In the genomic region with DNA sequence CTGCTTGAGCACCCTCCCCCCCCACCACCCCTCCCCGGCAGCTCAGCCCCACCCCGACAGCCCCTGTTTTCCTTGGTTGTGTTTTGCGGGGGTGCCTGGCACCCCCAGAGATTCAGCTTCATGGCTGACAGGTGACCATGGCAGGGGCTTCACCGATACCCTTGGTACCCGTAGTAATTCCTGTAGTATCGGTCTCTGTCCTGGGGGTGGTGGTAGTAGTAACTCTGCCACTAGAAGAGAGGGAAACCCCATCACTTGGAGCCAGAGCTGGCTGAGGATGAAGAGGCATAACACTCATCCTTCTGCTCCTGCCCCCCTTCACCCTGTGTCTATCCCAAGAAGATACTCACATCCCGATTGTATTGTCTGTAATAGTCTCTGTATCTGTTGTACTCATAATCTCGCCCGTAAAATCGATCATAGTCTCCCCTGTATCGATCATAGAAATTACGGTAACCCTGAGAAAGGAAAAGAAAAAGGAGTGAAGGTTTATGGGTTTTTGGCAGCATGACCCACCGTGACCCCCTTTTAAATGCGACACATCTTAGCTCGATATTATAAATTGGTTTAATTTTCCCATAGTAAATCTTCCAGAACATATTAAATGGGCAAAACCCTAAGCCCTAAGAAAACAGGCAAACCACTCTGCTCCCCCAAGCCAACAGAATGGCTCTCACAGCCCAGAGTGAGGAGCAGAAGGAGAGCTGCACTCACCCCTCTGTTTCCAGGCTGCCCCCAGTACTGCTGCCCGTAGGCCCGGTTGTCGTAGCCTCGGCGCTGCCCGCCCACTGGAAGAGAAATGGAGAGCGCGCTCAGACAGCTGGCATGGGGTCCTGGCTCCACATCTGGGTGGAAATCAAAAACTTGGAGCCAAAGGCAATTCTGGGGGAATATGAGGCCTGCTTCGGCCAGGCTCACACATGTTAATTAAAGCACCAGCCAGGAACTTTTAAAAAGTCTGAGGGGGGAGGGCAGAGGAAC, we compare ENCODE assay signal across 16 cellular contexts. TPM values are rescaled to one million over a fixed set of nuclear protein-coding genes. Genes with fewer than 3 reads are reported as not detected.
DNase-seq lines count a peak whose midpoint lies in the region; ATAC-seq, FAIRE-seq and TF ChIP-seq lines count a peak whose summit lies in the region.
"Had no signal": no experiment of that assay in that cellular context is flagged by ENCODE, and none has a peak within 500 bp of the region (broad histone marks: within the 10 kb centered on the region; RNA-seq: fewer than 3 reads in every experiment).

No MANE protein-coding gene starts in this region.

- CTCF ChIA-PET in HepG2 (lab: Yijun Ruan, JAX; ENCODE audit: low intra/inter-chr PET ratio, low total read pairs) = no interaction called here
- CTCF ChIA-PET in activated CD4-positive, alpha-beta memory T cell treated with anti-CD3 and anti-CD28 coated beads for 36 hours (lab: Charles Lee) = interaction anchor here (1.1 to 1.5 kb wide), 3 partner anchors 12 to 94 kb away, joined by 3 to 7 read pairs (median 3); a partner anchor contains a TSS

- H3K4me1 ChIP-seq in HepG2 (ENCODE audit: insufficient read depth, low read length) (no peaks in the 10 kb centered on the region), right lobe of liver (peaks cover 0 to 44% (median 17%) of the 10 kb centered on the region in 4 donors)
- H3K4me1 ChIP-seq: BE2C had no signal

- peak overlapping the region; percentile 63 for H3K27ac Mint-ChIP-seq in activated CD4-positive, alpha-beta memory T cell treated with anti-CD3 and anti-CD28 coated beads for 36 hours
- H3K27ac Mint-ChIP-seq in endothelial cell (ENCODE audit: unreplicated experiment) (no peak overlapping the region), type B pancreatic cell (peak overlapping the region; percentile 6), CD14-positive monocyte (peak overlapping the region in 2 of 7 donors; percentile 27 to 40)

- H3K36me3 Mint-ChIP-seq in activated CD4-positive, alpha-beta memory T cell treated with anti-CD3 and anti-CD28 coated beads for 36 hours = peaks cover 70% of the 10 kb centered on the region
- H3K36me3 Mint-ChIP-seq in endothelial cell (ENCODE audit: low read depth, unreplicated experiment) (peaks cover 60% of the 10 kb centered on the region), type B pancreatic cell (peaks cover 60% of the 10 kb centered on the region), CD14-positive monocyte (peaks cover 82 to 91% of the 10 kb centered on the region in 2 donors)

- H2AFZ ChIP-seq in HepG2 (ENCODE audit: low read length) = no peak overlapping the region
- H2AFZ ChIP-seq: PC-9 had no signal

- H3K9me3 ChIP-seq in HepG2 (ENCODE audit: low read length) (no peaks in the 10 kb centered on the region), right lobe of liver (no peaks in the 10 kb centered on the region)
- H3K9me3 ChIP-seq: BE2C, mucosa of descending colon, thoracic aorta had no signal

- no peak for FAIRE-seq in HepG2 (lab: Jason Lieb, UNC)
- FAIRE-seq: islet of Langerhans had no signal

- BruUV-seq in HepG2 (replicated peaks; lab: Mats Ljungman, UMichigan) = no TSS peak

- H3K9me3 Mint-ChIP-seq in activated CD4-positive, alpha-beta memory T cell treated with anti-CD3 and anti-CD28 coated beads for 36 hours = no peaks in the 10 kb centered on the region
- no peaks in the 10 kb centered on the region for H3K9me3 Mint-ChIP-seq in endothelial cell (ENCODE audit: unreplicated experiment)
- no peaks in the 10 kb centered on the region for H3K9me3 Mint-ChIP-seq in type B pancreatic cell
- H3K9me3 Mint-ChIP-seq in CD14-positive monocyte = no peaks in the 10 kb centered on the region

- peaks cover 11% of the 10 kb centered on the region for H3K79me2 ChIP-seq in HepG2 (ENCODE audit: insufficient read depth, low read length)

- H3K9ac ChIP-seq in HepG2 (ENCODE audit: insufficient read depth, low read depth, low read length) = no peak overlapping the region

- in situ Hi-C loops in HepG2 (cut with HindIII; ENCODE audit: extremely low pct_ligation_motif_present, low pct_unique_long_range_greater_than_20kb) = no loop called here

- TF ChIP-seq CTCF in HepG2 (CRISPR knock-in tag; IDR thresholded peaks at IDR 0.05) (no peak), right lobe of liver (IDR thresholded peaks at IDR 0.05) (no peak), endothelial cell (IDR thresholded peaks at IDR 0.05; ENCODE audit: unreplicated experiment) (no peak), type B pancreatic cell (conservative IDR thresholded peaks at IDR 0.05) (no peak), CD14-positive monocyte (IDR thresholded peaks at IDR 0.05) (no peak)

- intact Hi-C loops in HepG2 (cut with micrococcal nuclease; ENCODE audit: unreplicated experiment) (no loop called here), right lobe of liver (cut with DNase I) (no loop called here), CD14-positive monocyte (cut with micrococcal nuclease) (no loop called here)
- intact Hi-C loops in activated CD4-positive, alpha-beta memory T cell treated with anti-CD3 and anti-CD28 coated beads for 36 hours (cut with micrococcal nuclease) = no loop called here

- peaks cover 63% of the 10 kb centered on the region for H3K4me1 Mint-ChIP-seq in activated CD4-positive, alpha-beta memory T cell treated with anti-CD3 and anti-CD28 coated beads for 36 hours (ENCODE audit: low read depth)
- peaks cover 2% of the 10 kb centered on the region for H3K4me1 Mint-ChIP-seq in endothelial cell (ENCODE audit: unreplicated experiment)
- peaks cover 21% of the 10 kb centered on the region for H3K4me1 Mint-ChIP-seq in type B pancreatic cell (ENCODE audit: unreplicated experiment)
- H3K4me1 Mint-ChIP-seq in CD14-positive monocyte = peaks cover 4% of the 10 kb centered on the region

- TF ChIP-seq POLR2A in HepG2 (IDR thresholded peaks at IDR 0.05; ENCODE audit: insufficient read depth in 1 of 2, low read depth in 2 of 2, low read length in 2 of 2) (no peak), right lobe of liver (IDR thresholded peaks at IDR 0.05) (no peak)

- no peak for DNase-seq in HepG2 (ENCODE audit: low spot score)
- DNase-seq in right lobe of liver = no peak
- DNase-seq in activated CD4-positive, alpha-beta memory T cell treated with anti-CD3 and anti-CD28 coated beads for 36 hours = no peak
- no peak for DNase-seq in endothelial cell (ENCODE audit: low spot score)
- DNase-seq in type B pancreatic cell (ENCODE audit: extremely low spot score, unreplicated experiment) = no peak
- no peak for DNase-seq in NCI-H146 (lab: John Stamatoyannopoulos, UW)
- no peak for DNase-seq in CD14-positive monocyte (ENCODE audit: low spot score)
- DNase-seq: activated gamma-delta T cell treated with Interleukin-2 at 50 U/mL for 16 hours, BE2C, PC-9 had no signal

- peak; percentile 34; the same call in 1 of the 3 replicates for ATAC-seq in HepG2
- no peak for ATAC-seq in right lobe of liver
- no peak for ATAC-seq in GM18909 (IDR thresholded peaks at IDR 0.05; ENCODE audit: poor library complexity, unreplicated experiment)
- ATAC-seq: mucosa of descending colon had no signal

- no peak overlapping the region for H3K4me2 ChIP-seq in HepG2 (ENCODE audit: low read depth, low read length)
- H3K4me2 ChIP-seq: PC-9 had no signal

- H3K27ac ChIP-seq in HepG2 (ENCODE audit: extremely low read length, insufficient read depth, low read length) = no peak overlapping the region
- H3K27ac ChIP-seq in right lobe of liver = no peak overlapping the region
- H3K27ac ChIP-seq: thoracic aorta had no signal

- POLR2A ChIA-PET in HepG2 (lab: Yijun Ruan, JAX) = interaction anchor here (1.8 kb wide), 1 partner anchor 12 kb away, joined by 6 read pairs; a partner anchor contains a TSS
- POLR2A ChIA-PET in activated CD4-positive, alpha-beta memory T cell treated with anti-CD3 and anti-CD28 coated beads for 36 hours (lab: Charles Lee) = no interaction called here

- H3K36me3 ChIP-seq in HepG2 (replicated peaks in 1 of 2; ENCODE audit: control insufficient read depth in 1 of 2, insufficient read depth in 2 of 2, low read length in 2 of 2) (peaks cover 32 to 91% of the 10 kb centered on the region in 2 experiments), right lobe of liver (peaks cover 0 to 83% (median 47%) of the 10 kb centered on the region in 4 donors)

- TF ChIP-seq RAD21 in HepG2 (CRISPR knock-in tag; IDR thresholded peaks at IDR 0.05) = no peak

- H3K4me3 ChIP-seq in HepG2 (replicated peaks in 1 of 3; ENCODE audit: insufficient read depth in 1 of 3, low read depth in 2 of 3, low read length in 3 of 3) (no peak overlapping the region), right lobe of liver (no peak overlapping the region)
- H3K4me3 ChIP-seq: mucosa of descending colon, PC-9, thoracic aorta had no signal

- H3K27me3 ChIP-seq in HepG2 (ENCODE audit: control insufficient read depth in 1 of 2, insufficient read depth in 2 of 2, low read length in 2 of 2) (no peaks in the 10 kb centered on the region), right lobe of liver (no peaks in the 10 kb centered on the region)
- H3K27me3 ChIP-seq: BE2C had no signal

- H4K20me1 ChIP-seq in HepG2 (ENCODE audit: insufficient read depth, low read length) = no peaks in the 10 kb centered on the region; the same call in 1 of the 2 replicates

- H3K4me3 Mint-ChIP-seq in activated CD4-positive, alpha-beta memory T cell treated with anti-CD3 and anti-CD28 coated beads for 36 hours = no peak overlapping the region
- H3K4me3 Mint-ChIP-seq in endothelial cell (ENCODE audit: unreplicated experiment) (peak overlapping the region; percentile 4), type B pancreatic cell (no peak overlapping the region), CD14-positive monocyte (no peak overlapping the region)

- WGBS in HepG2 (ENCODE audit: low lambda C conversion rate) = 97% methylated on average over 23 of the region's 24 CpGs
- WGBS in right lobe of liver (ENCODE audit: insufficient coverage, low coverage, low lambda C conversion rate, missing lambda C conversion rate) = 93% methylated on average over 14 of the region's 24 CpGs

- TF ChIP-seq EP300 in HepG2 (IDR thresholded peaks at IDR 0.05; ENCODE audit: low read depth in 2 of 2, low read length in 2 of 2) (no peak), HepG2 (CRISPR knock-in tag; IDR thresholded peaks at IDR 0.05; ENCODE audit: borderline replicate concordance) (no peak)

- H3K27me3 Mint-ChIP-seq in activated CD4-positive, alpha-beta memory T cell treated with anti-CD3 and anti-CD28 coated beads for 36 hours = no peaks in the 10 kb centered on the region
- H3K27me3 Mint-ChIP-seq in endothelial cell (ENCODE audit: unreplicated experiment) (peaks cover 4% of the 10 kb centered on the region), type B pancreatic cell (no peaks in the 10 kb centered on the region), CD14-positive monocyte (ENCODE audit: low read depth in 3 of 3) (no peaks in the 10 kb centered on the region)

RNA-seq across cellular contexts. Expression of a gene that starts 8.0 kb away (rescaled TPM):
- not detected in 2 replicates for total RNA-seq in HepG2 (2016; rRNA removed; fragmentation: Illumina TruSeq; extraction: Trizol)
- total RNA-seq in HepG2 (2016; cell fraction: cytosol; rRNA removed; fragmentation: Illumina TruSeq; extraction: Trizol; ENCODE audit: low read depth) = not detected in 2 replicates
- total RNA-seq in HepG2 (2016; cell fraction: insoluble cytoplasmic fraction; rRNA removed; fragmentation: Illumina TruSeq; extraction: Trizol) = not detected in 2 replicates
- total RNA-seq in HepG2 (2016; cell fraction: membrane; rRNA removed; fragmentation: Illumina TruSeq; extraction: Trizol) = not detected in 2 replicates
- not detected in 2 replicates for total RNA-seq in HepG2 (2016; cell fraction: nucleus; rRNA removed; fragmentation: Illumina TruSeq; extraction: Trizol)
- polyA plus RNA-seq in HepG2 (2011; rRNA removed) = not detected in 2 replicates
- not detected in 2 replicates for polyA plus RNA-seq in HepG2 (2011; cell fraction: cytosol; rRNA removed)
- polyA plus RNA-seq in HepG2 (2011; cell fraction: nucleus; rRNA removed) = not detected in 2 replicates
- polyA plus RNA-seq in HepG2 (2012) = 1.0 and 1.8 TPM in 2 replicates
- polyA plus RNA-seq in HepG2 (2016; cell fraction: cytosol; fragmentation: Illumina TruSeq; extraction: Trizol; ENCODE audit: low read depth) = not detected in 2 replicates
- polyA plus RNA-seq in HepG2 (2016; cell fraction: insoluble cytoplasmic fraction; fragmentation: Illumina TruSeq; extraction: Trizol; ENCODE audit: low read depth) = not detected in 2 replicates
- polyA plus RNA-seq in HepG2 (2016; cell fraction: membrane; fragmentation: Illumina TruSeq; extraction: Trizol; ENCODE audit: low read depth) = not detected in 2 replicates
- polyA plus RNA-seq in HepG2 (2016; cell fraction: nucleus; fragmentation: Illumina TruSeq; extraction: Trizol; ENCODE audit: insufficient read depth, low read depth) = not detected in 2 replicates
- 0.23 TPM in 1 of 2 replicates, not detected in the other for polyA minus RNA-seq in HepG2 (2011; rRNA and poly(A)+ RNA removed; ENCODE audit: low replicate concordance)
- polyA minus RNA-seq in HepG2 (2011; cell fraction: cytosol; rRNA and poly(A)+ RNA removed) = not detected in 2 replicates
- not detected in 2 replicates for polyA minus RNA-seq in HepG2 (2011; cell fraction: nucleus; rRNA and poly(A)+ RNA removed)
- not detected for total RNA-seq in right lobe of liver
- total RNA-seq in activated CD4-positive, alpha-beta memory T cell treated with anti-CD3 and anti-CD28 coated beads for 36 hours = not detected
- 1.1 TPM for total RNA-seq in endothelial cell (ENCODE audit: unreplicated experiment)
- 0.88 and 4.7 TPM in 2 replicates for total RNA-seq in type B pancreatic cell (ENCODE audit: low replicate concordance)
- polyA plus RNA-seq in CD14-positive monocyte = under 1 TPM in 1 of 2 donors, not detected in 1; 0.23 TPM
- total RNA-seq: LHCN-M2, pulmonary artery endothelial cell, thoracic aorta had no signal

RNA-seq across cellular contexts. Expression of a gene that starts 8.2 kb away (rescaled TPM):
- total RNA-seq in HepG2 (2016; rRNA removed; fragmentation: Illumina TruSeq; extraction: Trizol) = 10.2 and 21.1 TPM in 2 replicates
- total RNA-seq in HepG2 (2016; cell fraction: cytosol; rRNA removed; fragmentation: Illumina TruSeq; extraction: Trizol; ENCODE audit: low read depth) = 22.3 and 24.6 TPM in 2 replicates
- 11.3 and 25.7 TPM in 2 replicates for total RNA-seq in HepG2 (2016; cell fraction: insoluble cytoplasmic fraction; rRNA removed; fragmentation: Illumina TruSeq; extraction: Trizol)
- 23.1 and 36.2 TPM in 2 replicates for total RNA-seq in HepG2 (2016; cell fraction: membrane; rRNA removed; fragmentation: Illumina TruSeq; extraction: Trizol)
- 24.8 and 30.8 TPM in 2 replicates for total RNA-seq in HepG2 (2016; cell fraction: nucleus; rRNA removed; fragmentation: Illumina TruSeq; extraction: Trizol)
- polyA plus RNA-seq in HepG2 (2011; rRNA removed) = 19.5 and 22.6 TPM in 2 replicates
- 6.9 and 14.1 TPM in 2 replicates for polyA plus RNA-seq in HepG2 (2011; cell fraction: cytosol; rRNA removed)
- 100 and 124 TPM in 2 replicates for polyA plus RNA-seq in HepG2 (2011; cell fraction: nucleus; rRNA removed)
- polyA plus RNA-seq in HepG2 (2012) = 6.1 and 12.6 TPM in 2 replicates
- 18.4 and 24.3 TPM in 2 replicates for polyA plus RNA-seq in HepG2 (2016; cell fraction: cytosol; fragmentation: Illumina TruSeq; extraction: Trizol; ENCODE audit: low read depth)
- polyA plus RNA-seq in HepG2 (2016; cell fraction: insoluble cytoplasmic fraction; fragmentation: Illumina TruSeq; extraction: Trizol; ENCODE audit: low read depth) = 6.2 and 10.5 TPM in 2 replicates
- 18.9 and 31.1 TPM in 2 replicates for polyA plus RNA-seq in HepG2 (2016; cell fraction: membrane; fragmentation: Illumina TruSeq; extraction: Trizol; ENCODE audit: low read depth)
- polyA plus RNA-seq in HepG2 (2016; cell fraction: nucleus; fragmentation: Illumina TruSeq; extraction: Trizol; ENCODE audit: insufficient read depth, low read depth) = 52.6 and 66.2 TPM in 2 replicates
- 26.7 and 143 TPM in 2 replicates for polyA minus RNA-seq in HepG2 (2011; rRNA and poly(A)+ RNA removed; ENCODE audit: low replicate concordance)
- polyA minus RNA-seq in HepG2 (2011; cell fraction: cytosol; rRNA and poly(A)+ RNA removed) = 4.2 and 4.5 TPM in 2 replicates
- polyA minus RNA-seq in HepG2 (2011; cell fraction: nucleus; rRNA and poly(A)+ RNA removed) = 29.2 and 31.8 TPM in 2 replicates
- total RNA-seq in right lobe of liver = 10 to 100 TPM; 18.8 to 41.4 (median 34.3) TPM
- total RNA-seq in activated CD4-positive, alpha-beta memory T cell treated with anti-CD3 and anti-CD28 coated beads for 36 hours = 10 to 100 TPM; 18.0 to 20.4 TPM
- 53.6 TPM for total RNA-seq in endothelial cell (ENCODE audit: unreplicated experiment)
- total RNA-seq in type B pancreatic cell (ENCODE audit: low replicate concordance) = 93.5 and 94.6 TPM in 2 replicates
- polyA plus RNA-seq in CD14-positive monocyte = 10 to 100 TPM; 63.3 to 65.7 TPM

RNA-seq across cellular contexts. Expression of a gene that starts 11.8 kb away (rescaled TPM):
- total RNA-seq in HepG2 (2016; rRNA removed; fragmentation: Illumina TruSeq; extraction: Trizol) = 8.4 and 9.6 TPM in 2 replicates
- total RNA-seq in HepG2 (2016; cell fraction: cytosol; rRNA removed; fragmentation: Illumina TruSeq; extraction: Trizol; ENCODE audit: low read depth) = 1.1 and 1.6 TPM in 2 replicates
- 7.9 and 8.9 TPM in 2 replicates for total RNA-seq in HepG2 (2016; cell fraction: insoluble cytoplasmic fraction; rRNA removed; fragmentation: Illumina TruSeq; extraction: Trizol)
- total RNA-seq in HepG2 (2016; cell fraction: membrane; rRNA removed; fragmentation: Illumina TruSeq; extraction: Trizol) = 3.2 and 4.1 TPM in 2 replicates
- total RNA-seq in HepG2 (2016; cell fraction: nucleus; rRNA removed; fragmentation: Illumina TruSeq; extraction: Trizol) = 13.5 and 13.7 TPM in 2 replicates
- polyA plus RNA-seq in HepG2 (2011; rRNA removed) = 9.6 TPM in 2 replicates
- 4.2 and 5.2 TPM in 2 replicates for polyA plus RNA-seq in HepG2 (2011; cell fraction: cytosol; rRNA removed)
- 16.3 and 19.6 TPM in 2 replicates for polyA plus RNA-seq in HepG2 (2011; cell fraction: nucleus; rRNA removed)
- 18.1 and 29.9 TPM in 2 replicates for polyA plus RNA-seq in HepG2 (2012)
- polyA plus RNA-seq in HepG2 (2016; cell fraction: cytosol; fragmentation: Illumina TruSeq; extraction: Trizol; ENCODE audit: low read depth) = 1.7 and 2.2 TPM in 2 replicates
- polyA plus RNA-seq in HepG2 (2016; cell fraction: insoluble cytoplasmic fraction; fragmentation: Illumina TruSeq; extraction: Trizol; ENCODE audit: low read depth) = 32.0 and 38.8 TPM in 2 replicates
- 5.2 and 6.2 TPM in 2 replicates for polyA plus RNA-seq in HepG2 (2016; cell fraction: membrane; fragmentation: Illumina TruSeq; extraction: Trizol; ENCODE audit: low read depth)
- polyA plus RNA-seq in HepG2 (2016; cell fraction: nucleus; fragmentation: Illumina TruSeq; extraction: Trizol; ENCODE audit: insufficient read depth, low read depth) = 36.3 and 36.5 TPM in 2 replicates
- polyA minus RNA-seq in HepG2 (2011; rRNA and poly(A)+ RNA removed; ENCODE audit: low replicate concordance) = 7.7 and 18.1 TPM in 2 replicates
- 6.1 and 6.7 TPM in 2 replicates for polyA minus RNA-seq in HepG2 (2011; cell fraction: cytosol; rRNA and poly(A)+ RNA removed)
- polyA minus RNA-seq in HepG2 (2011; cell fraction: nucleus; rRNA and poly(A)+ RNA removed) = 24.2 and 25.9 TPM in 2 replicates
- 10 to 100 TPM in 4 of 6 experiments, 1 to 10 TPM in 2; 7.9 to 17.1 (median 13.3) TPM for total RNA-seq in right lobe of liver
- total RNA-seq in activated CD4-positive, alpha-beta memory T cell treated with anti-CD3 and anti-CD28 coated beads for 36 hours = 10 to 100 TPM; 56.0 to 62.3 TPM
- total RNA-seq in endothelial cell (ENCODE audit: unreplicated experiment) = 43.6 TPM
- total RNA-seq in type B pancreatic cell (ENCODE audit: low replicate concordance) = 44.8 and 63.7 TPM in 2 replicates
- polyA plus RNA-seq in CD14-positive monocyte = under 1 TPM; 0.33 to 0.88 TPM

RNA-seq across cellular contexts. Expression of a gene that starts 12.8 kb away (rescaled TPM):
- 36.4 and 42.5 TPM in 2 replicates for total RNA-seq in HepG2 (2016; rRNA removed; fragmentation: Illumina TruSeq; extraction: Trizol)
- 24.6 and 27.3 TPM in 2 replicates for total RNA-seq in HepG2 (2016; cell fraction: cytosol; rRNA removed; fragmentation: Illumina TruSeq; extraction: Trizol; ENCODE audit: low read depth)
- 34.2 and 43.0 TPM in 2 replicates for total RNA-seq in HepG2 (2016; cell fraction: insoluble cytoplasmic fraction; rRNA removed; fragmentation: Illumina TruSeq; extraction: Trizol)
- 29.0 and 29.6 TPM in 2 replicates for total RNA-seq in HepG2 (2016; cell fraction: membrane; rRNA removed; fragmentation: Illumina TruSeq; extraction: Trizol)
- 18.6 and 23.5 TPM in 2 replicates for total RNA-seq in HepG2 (2016; cell fraction: nucleus; rRNA removed; fragmentation: Illumina TruSeq; extraction: Trizol)
- 28.0 and 29.1 TPM in 2 replicates for polyA plus RNA-seq in HepG2 (2011; rRNA removed)
- polyA plus RNA-seq in HepG2 (2011; cell fraction: cytosol; rRNA removed) = 22.8 and 26.1 TPM in 2 replicates
- 14.1 and 20.3 TPM in 2 replicates for polyA plus RNA-seq in HepG2 (2011; cell fraction: nucleus; rRNA removed)
- 23.9 and 33.1 TPM in 2 replicates for polyA plus RNA-seq in HepG2 (2012)
- 13.1 and 13.2 TPM in 2 replicates for polyA plus RNA-seq in HepG2 (2016; cell fraction: cytosol; fragmentation: Illumina TruSeq; extraction: Trizol; ENCODE audit: low read depth)
- 48.5 and 50.3 TPM in 2 replicates for polyA plus RNA-seq in HepG2 (2016; cell fraction: insoluble cytoplasmic fraction; fragmentation: Illumina TruSeq; extraction: Trizol; ENCODE audit: low read depth)
- 18.0 and 18.5 TPM in 2 replicates for polyA plus RNA-seq in HepG2 (2016; cell fraction: membrane; fragmentation: Illumina TruSeq; extraction: Trizol; ENCODE audit: low read depth)
- 41.9 and 45.0 TPM in 2 replicates for polyA plus RNA-seq in HepG2 (2016; cell fraction: nucleus; fragmentation: Illumina TruSeq; extraction: Trizol; ENCODE audit: insufficient read depth, low read depth)
- 17.4 and 47.6 TPM in 2 replicates for polyA minus RNA-seq in HepG2 (2011; rRNA and poly(A)+ RNA removed; ENCODE audit: low replicate concordance)
- polyA minus RNA-seq in HepG2 (2011; cell fraction: cytosol; rRNA and poly(A)+ RNA removed) = 13.7 and 15.7 TPM in 2 replicates
- 12.1 and 14.8 TPM in 2 replicates for polyA minus RNA-seq in HepG2 (2011; cell fraction: nucleus; rRNA and poly(A)+ RNA removed)
- total RNA-seq in right lobe of liver = 10 to 100 TPM in 3 of 6 experiments, 1 to 10 TPM in 3; 8.5 to 13.3 (median 10.6) TPM
- total RNA-seq in activated CD4-positive, alpha-beta memory T cell treated with anti-CD3 and anti-CD28 coated beads for 36 hours = 10 to 100 TPM; 37.6 to 43.0 TPM
- 38.1 TPM for total RNA-seq in endothelial cell (ENCODE audit: unreplicated experiment)
- total RNA-seq in type B pancreatic cell (ENCODE audit: low replicate concordance) = 34.1 and 39.0 TPM in 2 replicates
- 10 to 100 TPM; 17.9 to 21.6 TPM for polyA plus RNA-seq in CD14-positive monocyte

RNA-seq across cellular contexts. Expression of a gene that starts 26.1 kb away (rescaled TPM):
- 0.11 TPM in 1 of 2 replicates, not detected in the other for total RNA-seq in HepG2 (2016; rRNA removed; fragmentation: Illumina TruSeq; extraction: Trizol)
- not detected in 2 replicates for total RNA-seq in HepG2 (2016; cell fraction: cytosol; rRNA removed; fragmentation: Illumina TruSeq; extraction: Trizol; ENCODE audit: low read depth)
- 0.13 TPM in 1 of 2 replicates, not detected in the other for total RNA-seq in HepG2 (2016; cell fraction: insoluble cytoplasmic fraction; rRNA removed; fragmentation: Illumina TruSeq; extraction: Trizol)
- total RNA-seq in HepG2 (2016; cell fraction: membrane; rRNA removed; fragmentation: Illumina TruSeq; extraction: Trizol) = 0.09 TPM in 1 of 2 replicates, not detected in the other
- 0.25 and 0.28 TPM in 2 replicates for total RNA-seq in HepG2 (2016; cell fraction: nucleus; rRNA removed; fragmentation: Illumina TruSeq; extraction: Trizol)
- polyA plus RNA-seq in HepG2 (2011; rRNA removed) = 0.04 TPM in 1 of 2 replicates, not detected in the other
- polyA plus RNA-seq in HepG2 (2011; cell fraction: cytosol; rRNA removed) = not detected in 2 replicates
- polyA plus RNA-seq in HepG2 (2011; cell fraction: nucleus; rRNA removed) = 0.17 and 0.45 TPM in 2 replicates
- not detected in 2 replicates for polyA plus RNA-seq in HepG2 (2012)
- not detected in 2 replicates for polyA plus RNA-seq in HepG2 (2016; cell fraction: cytosol; fragmentation: Illumina TruSeq; extraction: Trizol; ENCODE audit: low read depth)
- not detected in 2 replicates for polyA plus RNA-seq in HepG2 (2016; cell fraction: insoluble cytoplasmic fraction; fragmentation: Illumina TruSeq; extraction: Trizol; ENCODE audit: low read depth)
- not detected in 2 replicates for polyA plus RNA-seq in HepG2 (2016; cell fraction: membrane; fragmentation: Illumina TruSeq; extraction: Trizol; ENCODE audit: low read depth)
- polyA plus RNA-seq in HepG2 (2016; cell fraction: nucleus; fragmentation: Illumina TruSeq; extraction: Trizol; ENCODE audit: insufficient read depth, low read depth) = 0.18 TPM in 1 of 2 replicates, not detected in the other
- 0.28 and 0.70 TPM in 2 replicates for polyA minus RNA-seq in HepG2 (2011; rRNA and poly(A)+ RNA removed; ENCODE audit: low replicate concordance)
- not detected in 2 replicates for polyA minus RNA-seq in HepG2 (2011; cell fraction: cytosol; rRNA and poly(A)+ RNA removed)
- 0.87 and 1.5 TPM in 2 replicates for polyA minus RNA-seq in HepG2 (2011; cell fraction: nucleus; rRNA and poly(A)+ RNA removed)
- under 1 TPM in 1 of 6 experiments, not detected in 5; 0.12 TPM for total RNA-seq in right lobe of liver
- total RNA-seq in activated CD4-positive, alpha-beta memory T cell treated with anti-CD3 and anti-CD28 coated beads for 36 hours = under 1 TPM; 0.12 to 0.21 TPM
- total RNA-seq in endothelial cell (ENCODE audit: unreplicated experiment) = 0.44 TPM
- 0.21 and 1.0 TPM in 2 replicates for total RNA-seq in type B pancreatic cell (ENCODE audit: low replicate concordance)
- not detected for polyA plus RNA-seq in CD14-positive monocyte
